ENCODE assay signal across 8 cellular contexts in the genomic region with DNA sequence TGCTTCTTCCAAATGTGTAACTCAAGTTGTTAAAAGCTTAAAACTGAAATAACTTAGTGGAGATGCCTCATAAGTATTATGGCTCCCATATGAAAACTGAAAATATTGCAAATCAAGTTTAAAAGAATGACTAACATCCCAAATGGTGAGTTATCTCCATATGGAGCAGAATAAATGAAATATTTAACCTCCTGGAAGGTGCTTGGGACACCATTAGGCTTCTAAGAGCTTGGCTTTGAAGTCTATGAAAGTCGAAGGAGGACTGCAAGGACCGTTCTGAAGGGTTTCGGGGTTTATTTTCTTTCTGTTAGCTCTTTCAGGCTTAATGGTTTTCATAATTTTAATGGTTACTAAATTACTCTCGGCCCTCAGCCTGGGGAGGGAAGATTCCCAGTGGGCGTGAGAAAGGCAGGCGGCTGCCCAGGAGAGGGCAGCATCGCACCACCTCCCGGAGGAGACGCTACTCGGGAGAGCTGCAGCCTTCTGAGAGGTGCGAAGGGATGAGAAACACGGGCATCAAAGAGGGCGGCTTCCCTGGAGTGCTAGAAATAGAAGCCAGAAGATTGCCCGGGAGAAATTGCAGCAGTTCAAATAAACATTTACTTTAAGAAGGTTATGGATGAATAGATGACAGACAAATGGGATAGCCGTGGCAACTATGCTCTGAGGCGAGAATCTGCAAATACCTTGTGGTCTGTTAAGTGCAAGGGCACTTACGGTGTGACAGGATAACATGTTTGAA. TPM values are rescaled to one million over a fixed set of nuclear protein-coding genes. Genes with fewer than 3 reads are reported as not detected.
DNase-seq lines count a peak whose midpoint lies in the region; ATAC-seq and TF ChIP-seq lines count a peak whose summit lies in the region.

No MANE protein-coding gene starts in this region.

- H4K8ac ChIP-seq in IMR-90 (ENCODE audit: low read depth in 2 of 2, low read length in 2 of 2), result no peak overlapping the region

- no peaks in the 10 kb centered on the region for H3K9me1 ChIP-seq in IMR-90 (ENCODE audit: insufficient read depth, low read length)

- BruUV-seq in IMR-90 (replicated peaks; lab: Mats Ljungman, UMichigan), result no TSS peak

- H3K4ac ChIP-seq in IMR-90 (ENCODE audit: low read depth, low read length), result no peak overlapping the region

- no peak overlapping the region for H3K56ac ChIP-seq in IMR-90 (ENCODE audit: extremely low read depth, insufficient read depth, low read length)

- no peak overlapping the region for H3K9ac ChIP-seq in IMR-90 (ENCODE audit: low read depth, low read length)

- H2BK20ac ChIP-seq in IMR-90 (ENCODE audit: low read depth, low read length), result no peak overlapping the region

- H3K27ac Mint-ChIP-seq in activated T-helper 17 cell treated with anti-CD3 and anti-CD28 coated beads, Interleukin-2, amount 50 U/mL, for 72 hours, result no peak overlapping the region

- peak overlapping the region; percentile 48 for H3K4me2 ChIP-seq in IMR-90 (ENCODE audit: low read depth, low read length)

- H2AK5ac ChIP-seq in IMR-90 (ENCODE audit: low read depth, low read length), result no peak overlapping the region

- H2BK120ac ChIP-seq in IMR-90 (ENCODE audit: low read depth, low read length), result no peak overlapping the region

- H3K27ac ChIP-seq in IMR-90 (ENCODE audit: insufficient read depth, low read length), result no peak overlapping the region
- no peak overlapping the region for H3K27ac ChIP-seq in Peyer's patch
- no peak overlapping the region for H3K27ac ChIP-seq in neutrophil
- no peak overlapping the region for H3K27ac ChIP-seq in substantia nigra (ENCODE audit: low read depth, low read length, poor library complexity, severe bottlenecking)

- TF ChIP-seq CTCF in IMR-90 (conservative IDR thresholded peaks at IDR 0.05; ENCODE audit: low read depth, low read length), result peak; percentile 96
- TF ChIP-seq CTCF in Peyer's patch (IDR thresholded peaks at IDR 0.05), result peak; percentile 38 to 90 (median 87)
- TF ChIP-seq CTCF in fibroblast of the aortic adventitia (IDR thresholded peaks at IDR 0.05; ENCODE audit: insufficient read depth, low read length), result peak; percentile 97
- TF ChIP-seq CTCF in neutrophil (IDR thresholded peaks at IDR 0.05), result peak; percentile 38

- no peaks in the 10 kb centered on the region for H4K20me1 ChIP-seq in IMR-90 (ENCODE audit: insufficient read depth, low read length)

- TF ChIP-seq POLR2A in IMR-90 (IDR thresholded peaks at IDR 0.05; ENCODE audit: low read depth, low read length) (no peak), Peyer's patch (IDR thresholded peaks at IDR 0.05) (no peak)

- H3K23ac ChIP-seq in IMR-90 (ENCODE audit: low read depth, low read length), result no peak overlapping the region

- CTCF ChIA-PET in IMR-90 (lab: Yijun Ruan, JAX), result interaction anchor here (0.5 to 2.2 kb wide), 13 partner anchors 10 to 898 kb away, joined by 3 to 21 read pairs (median 3); no protein-coding TSS in a partner anchor

- no peak overlapping the region for H3K4me3 Mint-ChIP-seq in activated T-helper 17 cell treated with anti-CD3 and anti-CD28 coated beads, Interleukin-2, amount 50 U/mL, for 72 hours

- no peak overlapping the region for H4K5ac ChIP-seq in IMR-90 (ENCODE audit: low read depth, low read length)

- H2BK15ac ChIP-seq in IMR-90 (ENCODE audit: low read depth, low read length), result no peak overlapping the region

- H3K9me3 Mint-ChIP-seq in activated T-helper 17 cell treated with anti-CD3 and anti-CD28 coated beads, Interleukin-2, amount 50 U/mL, for 72 hours, result no peaks in the 10 kb centered on the region

- no peaks in the 10 kb centered on the region for H3K36me3 ChIP-seq in IMR-90 (ENCODE audit: control insufficient read depth, insufficient read depth, low read length)
- no peaks in the 10 kb centered on the region for H3K36me3 ChIP-seq in Peyer's patch
- no peaks in the 10 kb centered on the region for H3K36me3 ChIP-seq in neutrophil

- peak; percentile 88 for ATAC-seq in GM21381 (IDR thresholded peaks at IDR 0.05; ENCODE audit: unreplicated experiment)
- peak; percentile 100 for ATAC-seq in IMR-90 (ENCODE audit: low read depth)
- peak; percentile 97 for ATAC-seq in activated T-helper 17 cell treated with anti-CD3 and anti-CD28 coated beads, Interleukin-2, amount 50 U/mL, for 72 hours (replicated peaks)

- no peak overlapping the region for H3K18ac ChIP-seq in IMR-90 (ENCODE audit: low read depth, low read length)

- H2BK5ac ChIP-seq in IMR-90 (ENCODE audit: low read depth, low read length, poor library complexity, severe bottlenecking), result no peak overlapping the region

- H3K27me3 Mint-ChIP-seq in activated T-helper 17 cell treated with anti-CD3 and anti-CD28 coated beads, Interleukin-2, amount 50 U/mL, for 72 hours, result peaks cover 12% of the 10 kb centered on the region

- H3K4me1 ChIP-seq in IMR-90 (ENCODE audit: control insufficient read depth, insufficient read depth, low read length) (no peaks in the 10 kb centered on the region), Peyer's patch (no peaks in the 10 kb centered on the region), neutrophil (ENCODE audit: control insufficient read depth in 1 of 2, insufficient read depth in 1 of 2, low read depth in 1 of 2, low read length in 1 of 2) (no peaks in the 10 kb centered on the region)

- H3K4me3 ChIP-seq in IMR-90 (ENCODE audit: insufficient read depth, low read depth, low read length) (no peak overlapping the region), Peyer's patch (no peak overlapping the region), fibroblast of the aortic adventitia (ENCODE audit: low read depth, low read length) (no peak overlapping the region), neutrophil (ENCODE audit: low read depth in 1 of 2, low read length in 1 of 2) (no peak overlapping the region)

- peaks cover 5% of the 10 kb centered on the region for H3K4me1 Mint-ChIP-seq in activated T-helper 17 cell treated with anti-CD3 and anti-CD28 coated beads, Interleukin-2, amount 50 U/mL, for 72 hours

- no peaks in the 10 kb centered on the region for H3K79me1 ChIP-seq in IMR-90 (ENCODE audit: low read depth in 1 of 2, low read length in 2 of 2)

- in situ Hi-C loops in IMR-90 (cut with MboI; ENCODE audit: low sequenced_read_pairs), result loop anchor here (10.0 kb wide), 1 partner anchor 601 kb away; no protein-coding TSS in a partner anchor

- peak overlapping the region; percentile 69 for H2AFZ ChIP-seq in IMR-90 (replicated peaks; ENCODE audit: low read length, poor library complexity)

- H2AK9ac ChIP-seq in IMR-90 (replicated peaks; ENCODE audit: low read depth, low read length, poor library complexity), result no peak overlapping the region

- peak; percentile 99 for TF ChIP-seq RAD21 in IMR-90 (IDR thresholded peaks at IDR 0.05; ENCODE audit: low read length)

- WGBS in IMR-90 (ENCODE audit: extremely low coverage in 2 of 2, insufficient read length in 1 of 2), 2 experiments, result no CpG with 5 or more reads among the region's 17 CpGs

- DNase-seq in DMS 273 treated with DMSO at 0.1 percent for 48 hours (lab: John Stamatoyannopoulos, UW), result peak; percentile 31
- DNase-seq in IMR-90, result peak; percentile 62
- peak; percentile 43 to 84 (median 79) for DNase-seq in Peyer's patch
- peak; percentile 68 for DNase-seq in fibroblast of the aortic adventitia (ENCODE audit: low read depth)
- peak in 48 of 49 donors; percentile 1 to 80 (median 46) for DNase-seq in substantia nigra (lab: John Stamatoyannopoulos, UW)

- no peak overlapping the region for H3K14ac ChIP-seq in IMR-90 (replicated peaks; ENCODE audit: low read depth, low read length)

- intact Hi-C loops in IMR-90 (cut with micrococcal nuclease), result loop anchor here (1.0 to 5.0 kb wide), 5 partner anchors 468 to 793 kb away; no protein-coding TSS in a partner anchor

- no peaks in the 10 kb centered on the region for H3K9me3 ChIP-seq in IMR-90 (ENCODE audit: control insufficient read depth, insufficient read depth, low read length)
- no peaks in the 10 kb centered on the region for H3K9me3 ChIP-seq in Peyer's patch
- H3K9me3 ChIP-seq in neutrophil, result no peaks in the 10 kb centered on the region

- POLR2A ChIA-PET in IMR-90 (lab: Charles Lee; ENCODE audit: unreplicated experiment), result no interaction called here

- H3K27me3 ChIP-seq in IMR-90 (ENCODE audit: control insufficient read depth, insufficient read depth, low read length) (peaks cover 17% of the 10 kb centered on the region), Peyer's patch (no peaks in the 10 kb centered on the region), neutrophil (peaks cover 27% of the 10 kb centered on the region)

- H4K91ac ChIP-seq in IMR-90 (ENCODE audit: insufficient read depth, low read depth, low read length), result no peak overlapping the region

- H3K36me3 Mint-ChIP-seq in activated T-helper 17 cell treated with anti-CD3 and anti-CD28 coated beads, Interleukin-2, amount 50 U/mL, for 72 hours (ENCODE audit: low read depth), result no peaks in the 10 kb centered on the region

- dilution Hi-C loops in IMR-90 (cut with HindIII; ENCODE audit: low sequenced_read_pairs, unreplicated experiment), result no loop called here

TF ChIP-seq in IMR-90, 13 proteins besides CTCF, POLR2A, EP300 and RAD21:
- TF ChIP-seq, protein P1, sequence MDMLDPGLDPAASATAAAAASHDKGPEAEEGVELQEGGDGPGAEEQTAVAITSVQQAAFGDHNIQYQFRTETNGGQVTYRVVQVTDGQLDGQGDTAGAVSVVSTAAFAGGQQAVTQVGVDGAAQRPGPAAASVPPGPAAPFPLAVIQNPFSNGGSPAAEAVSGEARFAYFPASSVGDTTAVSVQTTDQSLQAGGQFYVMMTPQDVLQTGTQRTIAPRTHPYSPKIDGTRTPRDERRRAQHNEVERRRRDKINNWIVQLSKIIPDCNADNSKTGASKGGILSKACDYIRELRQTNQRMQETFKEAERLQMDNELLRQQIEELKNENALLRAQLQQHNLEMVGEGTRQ (IDR thresholded peaks at IDR 0.05; ENCODE audit: low read depth, low read length), result no peak
- TF ChIP-seq MAZ (IDR thresholded peaks at IDR 0.05; ENCODE audit: borderline replicate concordance, low read depth, low read length), result peak; percentile 27; the same call in 1 of the 2 replicates
- TF ChIP-seq SMC3 (IDR thresholded peaks at IDR 0.05; ENCODE audit: low read depth, low read length), result peak; percentile 93

RNA-seq across cellular contexts. Expression of a gene that starts 43.1 kb away (rescaled TPM):
- total RNA-seq in IMR-90 (2012; rRNA removed) (not detected in 2 replicates), Peyer's patch (not detected), fibroblast of the aortic adventitia (ENCODE audit: low replicate concordance) (not detected in 2 replicates)
- not detected in 2 replicates for polyA plus RNA-seq in IMR-90 (2012; rRNA removed)
- not detected in 2 replicates for polyA plus RNA-seq in IMR-90 (2012; cell fraction: cytosol; rRNA removed)
- not detected in 2 replicates for polyA plus RNA-seq in IMR-90 (2012; cell fraction: nucleus; rRNA removed; ENCODE audit: low replicate concordance)
- under 1 TPM in 1 of 2 donors, not detected in 1; 0.13 TPM for total RNA-seq in activated T-helper 17 cell treated with anti-CD3 and anti-CD28 coated beads, Interleukin-2, amount 50 U/mL, for 72 hours

RNA-seq across cellular contexts. Expression of a gene that starts 47.9 kb away (rescaled TPM):
- total RNA-seq in IMR-90 (2012; rRNA removed) (65.8 and 85.5 TPM in 2 replicates), Peyer's patch (10 to 100 TPM; 34.5 to 89.1 (median 43.0) TPM), fibroblast of the aortic adventitia (ENCODE audit: low replicate concordance) (80.0 and 148 TPM in 2 replicates)
- 16.2 and 21.2 TPM in 2 replicates for polyA plus RNA-seq in IMR-90 (2012; rRNA removed)
- polyA plus RNA-seq in IMR-90 (2012; cell fraction: cytosol; rRNA removed), result 5.0 and 10.4 TPM in 2 replicates
- 5.1 and 25.2 TPM in 2 replicates for polyA plus RNA-seq in IMR-90 (2012; cell fraction: nucleus; rRNA removed; ENCODE audit: low replicate concordance)
- total RNA-seq in activated T-helper 17 cell treated with anti-CD3 and anti-CD28 coated beads, Interleukin-2, amount 50 U/mL, for 72 hours, result 10 to 100 TPM; 19.9 to 28.3 TPM

Comparison
In these comparisons a context has a peak if more than half of its experiments do, and no peak if none do; other contexts are left out.
1. CTCF ChIP-seq: peak in every context shown above with its lines; median percentile 97 in fibroblast of the aortic adventitia; 96 in IMR-90; 87 in Peyer's patch; 38 in neutrophil.